Comparison of ENCODE assay signal across 22 cellular contexts in the genomic region with DNA sequence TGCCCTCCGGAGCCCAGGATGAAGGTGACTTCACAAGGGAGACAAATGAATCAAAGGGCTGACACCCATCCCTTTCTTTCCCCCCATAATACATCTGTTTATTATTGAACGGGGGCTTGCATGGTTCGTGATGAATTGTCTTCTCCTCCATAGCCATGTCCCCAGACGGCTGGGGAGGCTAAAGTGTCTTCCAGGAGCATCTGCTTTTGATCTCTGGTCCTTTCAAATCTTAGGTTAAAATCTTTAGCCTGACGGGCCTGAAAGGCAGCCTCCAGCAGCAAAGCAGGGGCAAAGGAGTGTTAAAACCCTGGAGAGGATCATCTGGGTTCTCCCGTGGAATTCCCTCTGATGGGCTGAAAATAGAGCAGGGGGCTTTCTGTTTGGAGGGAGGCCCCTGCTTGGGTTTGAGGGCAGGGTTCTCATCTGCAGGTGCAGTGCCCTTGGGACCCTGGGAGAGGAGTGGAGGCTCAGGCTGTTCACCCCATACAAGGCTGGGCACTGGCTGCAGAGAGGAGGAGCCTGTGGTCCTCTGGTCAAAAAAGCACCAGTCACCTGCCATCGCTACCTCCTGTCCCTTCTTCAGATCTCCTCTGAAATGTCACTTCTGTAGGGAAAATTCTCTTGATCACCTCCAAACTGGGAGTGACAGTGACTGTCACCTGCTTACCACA.
DNase-seq lines count a peak whose midpoint lies in the region; ATAC-seq, FAIRE-seq and TF ChIP-seq lines count a peak whose summit lies in the region.
"Had no signal": no experiment of that assay in that cellular context is flagged by ENCODE, and none has a peak within 500 bp of the region (broad histone marks: within the 10 kb centered on the region; RNA-seq: fewer than 3 reads in every experiment).

No MANE protein-coding gene starts in this region.

- in situ Hi-C loops in HepG2 (cut with HindIII; ENCODE audit: extremely low pct_ligation_motif_present, low pct_unique_long_range_greater_than_20kb), result no loop called here

- H3K9ac ChIP-seq in HepG2 (ENCODE audit: insufficient read depth, low read depth, low read length) (no peak overlapping the region), neuronal stem cell (ENCODE audit: low read depth, low read length, poor library complexity) (no peak overlapping the region), mesendoderm (ENCODE audit: low read length) (no peak overlapping the region)
- H3K9ac ChIP-seq: BLaER1 had no signal

- no peak overlapping the region for H3K56ac ChIP-seq in mesendoderm (ENCODE audit: low read length)

- BruUV-seq in HepG2 (replicated peaks; lab: Mats Ljungman, UMichigan), result no TSS peak

- no peak for TF ChIP-seq RAD21 in HepG2 (CRISPR knock-in tag; IDR thresholded peaks at IDR 0.05)

- H3K79me1 ChIP-seq in neuronal stem cell (ENCODE audit: low read depth, low read length) (no peaks in the 10 kb centered on the region), mesendoderm (ENCODE audit: low read length) (no peaks in the 10 kb centered on the region)

- DNase-seq in HepG2 (ENCODE audit: low spot score), result no peak
- DNase-seq in right lobe of liver, result no peak
- DNase-seq in neuronal stem cell (ENCODE audit: low spot score), result no peak
- DNase-seq in urothelium cell line (ENCODE audit: low spot score), result no peak
- DNase-seq in retina, result no peak
- no peak for DNase-seq in mesendoderm
- DNase-seq: 8988T; ACHN; BE2C; C1 segment of cervical spinal cord; Caco-2; Calu3; CD4-positive, CD25-positive, alpha-beta regulatory T cell; CD8-positive, alpha-beta T cell; DMS79 treated with DMSO at 0.1 percent for 48 hours; GF-D8 had no signal

- H2AFZ ChIP-seq in HepG2 (ENCODE audit: low read length) (no peak overlapping the region), neuronal stem cell (ENCODE audit: low read length) (no peak overlapping the region)

- TF ChIP-seq CTCF in HepG2 (CRISPR knock-in tag; IDR thresholded peaks at IDR 0.05) (no peak), right lobe of liver (IDR thresholded peaks at IDR 0.05) (no peak)

- no peak for FAIRE-seq in HepG2 (lab: Jason Lieb, UNC)
- FAIRE-seq in urothelium cell line (lab: Jason Lieb, UNC), result peak; percentile 53
- FAIRE-seq: A204.1, D721Med, G401.6, GM12891, GM19239 had no signal

- H3K36me3 ChIP-seq in HepG2 (replicated peaks in 1 of 2; ENCODE audit: control insufficient read depth in 1 of 2, insufficient read depth in 2 of 2, low read length in 2 of 2), result no peaks in the 10 kb centered on the region
- H3K36me3 ChIP-seq in right lobe of liver, result no peaks in the 10 kb centered on the region
- no peaks in the 10 kb centered on the region for H3K36me3 ChIP-seq in neuronal stem cell (replicated peaks in 1 of 2; ENCODE audit: control insufficient read depth in 2 of 2, insufficient read depth in 2 of 2, low read length in 2 of 2)
- no peaks in the 10 kb centered on the region for H3K36me3 ChIP-seq in mesendoderm (ENCODE audit: control insufficient read depth, insufficient read depth, low read length)
- H3K36me3 ChIP-seq: BE2C, BLaER1 had no signal

- no peaks in the 10 kb centered on the region for H3K27me3 ChIP-seq in HepG2 (ENCODE audit: control insufficient read depth in 1 of 2, insufficient read depth in 2 of 2, low read length in 2 of 2)
- no peaks in the 10 kb centered on the region for H3K27me3 ChIP-seq in right lobe of liver
- no peaks in the 10 kb centered on the region for H3K27me3 ChIP-seq in neuronal stem cell (ENCODE audit: control insufficient read depth in 3 of 3, insufficient read depth in 3 of 3, low read depth in 1 of 3, low read length in 3 of 3)
- H3K27me3 ChIP-seq in mesendoderm (ENCODE audit: insufficient read depth, low read length, poor library complexity), result no peaks in the 10 kb centered on the region
- H3K27me3 ChIP-seq: BE2C, BLaER1 had no signal

- H3K27ac ChIP-seq in HepG2 (ENCODE audit: extremely low read length, insufficient read depth, low read length), result no peak overlapping the region
- H3K27ac ChIP-seq in right lobe of liver, result no peak overlapping the region
- no peak overlapping the region for H3K27ac ChIP-seq in neuronal stem cell (replicated peaks; ENCODE audit: low read length)
- no peak overlapping the region for H3K27ac ChIP-seq in mesendoderm (ENCODE audit: low read depth, low read length)
- H3K27ac ChIP-seq: BLaER1 had no signal

- peak overlapping the region; percentile 13 for H3K23ac ChIP-seq in neuronal stem cell (ENCODE audit: low read depth, low read length, poor library complexity)
- H3K23ac ChIP-seq in mesendoderm (ENCODE audit: low read length), result no peak overlapping the region

- H4K8ac ChIP-seq in neuronal stem cell (ENCODE audit: low read depth, low read length) (no peak overlapping the region), mesendoderm (ENCODE audit: low read depth, low read length) (no peak overlapping the region)

- H4K91ac ChIP-seq in neuronal stem cell (ENCODE audit: low read depth, low read length, poor library complexity), result no peak overlapping the region

- H3K18ac ChIP-seq in neuronal stem cell (ENCODE audit: low read length) (no peak overlapping the region), mesendoderm (ENCODE audit: low read length) (no peak overlapping the region)

- H3K4ac ChIP-seq in neuronal stem cell (ENCODE audit: low read length) (no peak overlapping the region), mesendoderm (ENCODE audit: low read depth, low read length) (no peak overlapping the region)

- H2AK5ac ChIP-seq in neuronal stem cell (ENCODE audit: low read depth, low read length) (no peak overlapping the region), mesendoderm (ENCODE audit: low read length) (no peak overlapping the region)

- TF ChIP-seq EP300 in HepG2 (IDR thresholded peaks at IDR 0.05; ENCODE audit: low read depth in 2 of 2, low read length in 2 of 2) (no peak), HepG2 (CRISPR knock-in tag; IDR thresholded peaks at IDR 0.05; ENCODE audit: borderline replicate concordance) (no peak)

- WGBS in HepG2 (ENCODE audit: low lambda C conversion rate), result 44% methylated on average over 7 of the region's 7 CpGs
- WGBS in right lobe of liver (ENCODE audit: insufficient coverage, low coverage, low lambda C conversion rate, missing lambda C conversion rate), result 70% methylated on average over 7 of the region's 7 CpGs
- WGBS in neuronal stem cell (ENCODE audit: extremely low coverage in 2 of 2, insufficient read length in 2 of 2, insufficient replicate concordance in 1 of 2), 2 donors, result no CpG with 5 or more reads among the region's 7 CpGs
- no CpG with 5 or more reads among the region's 7 CpGs for WGBS in mesendoderm (ENCODE audit: extremely low coverage, insufficient coverage, low lambda C conversion rate)

- H3K4me1 ChIP-seq in HepG2 (ENCODE audit: insufficient read depth, low read length) (peaks cover 62% of the 10 kb centered on the region), right lobe of liver (no peaks in the 10 kb centered on the region), neuronal stem cell (ENCODE audit: control insufficient read depth in 2 of 2, insufficient read depth in 1 of 2, low read depth in 1 of 2, low read length in 2 of 2) (no peaks in the 10 kb centered on the region), mesendoderm (ENCODE audit: control insufficient read depth, low read depth, low read length) (no peaks in the 10 kb centered on the region)
- H3K4me1 ChIP-seq: BE2C, BLaER1, Caco-2 had no signal

- H3K9me3 ChIP-seq in HepG2 (ENCODE audit: low read length), result no peaks in the 10 kb centered on the region
- no peaks in the 10 kb centered on the region for H3K9me3 ChIP-seq in right lobe of liver
- H3K9me3 ChIP-seq in neuronal stem cell (replicated peaks in 1 of 2; ENCODE audit: control insufficient read depth in 2 of 2, insufficient read depth in 1 of 2, low read depth in 1 of 2, low read length in 2 of 2), result no peaks in the 10 kb centered on the region
- H3K9me3 ChIP-seq: BE2C, BLaER1, Caco-2 had no signal

- no peak overlapping the region for H2BK12ac ChIP-seq in neuronal stem cell (ENCODE audit: low read length)

- H3K14ac ChIP-seq in neuronal stem cell (ENCODE audit: low read length), result no peak overlapping the region

- no peaks in the 10 kb centered on the region for H4K20me1 ChIP-seq in HepG2 (ENCODE audit: insufficient read depth, low read length)
- H4K20me1 ChIP-seq: BLaER1 had no signal

- POLR2A ChIA-PET in HepG2 (lab: Yijun Ruan, JAX), result no interaction called here

- H2BK15ac ChIP-seq in neuronal stem cell (ENCODE audit: low read length) (no peak overlapping the region), mesendoderm (replicated peaks; ENCODE audit: low read depth) (no peak overlapping the region)

- H2BK5ac ChIP-seq in neuronal stem cell (ENCODE audit: low read length), result no peak overlapping the region
- no peak overlapping the region for H2BK5ac ChIP-seq in mesendoderm (ENCODE audit: low read length)

- H2BK120ac ChIP-seq in neuronal stem cell (ENCODE audit: low read depth, low read length) (no peak overlapping the region), mesendoderm (ENCODE audit: low read depth, low read length) (no peak overlapping the region)

- peak; percentile 51 for ATAC-seq in HepG2
- ATAC-seq in right lobe of liver, result no peak
- ATAC-seq: CD8-positive, alpha-beta T cell had no signal

- H4K5ac ChIP-seq in mesendoderm (ENCODE audit: low read length), result no peak overlapping the region

- H3K4me2 ChIP-seq in HepG2 (ENCODE audit: low read depth, low read length) (peak overlapping the region; percentile 5; the same call in 1 of the 2 replicates), neuronal stem cell (ENCODE audit: insufficient read depth, low read length, poor library complexity, severe bottlenecking) (no peak overlapping the region), mesendoderm (ENCODE audit: low read length) (no peak overlapping the region)
- H3K4me2 ChIP-seq: BLaER1 had no signal

- TF ChIP-seq POLR2A in HepG2 (IDR thresholded peaks at IDR 0.05; ENCODE audit: insufficient read depth in 1 of 2, low read depth in 2 of 2, low read length in 2 of 2) (no peak), right lobe of liver (IDR thresholded peaks at IDR 0.05) (no peak)

- H3K4me3 ChIP-seq in HepG2 (replicated peaks in 1 of 3; ENCODE audit: insufficient read depth in 1 of 3, low read depth in 2 of 3, low read length in 3 of 3) (no peak overlapping the region), right lobe of liver (no peak overlapping the region), neuronal stem cell (ENCODE audit: low read length in 2 of 2) (no peak overlapping the region), mesendoderm (ENCODE audit: low read length) (no peak overlapping the region)
- H3K4me3 ChIP-seq: BLaER1 had no signal

- intact Hi-C loops in HepG2 (cut with micrococcal nuclease; ENCODE audit: unreplicated experiment) (no loop called here), right lobe of liver (cut with DNase I) (no loop called here)

- CTCF ChIA-PET in HepG2 (lab: Yijun Ruan, JAX; ENCODE audit: low intra/inter-chr PET ratio, low total read pairs), result no interaction called here

- no peaks in the 10 kb centered on the region for H3K79me2 ChIP-seq in HepG2 (ENCODE audit: insufficient read depth, low read length)
- no peaks in the 10 kb centered on the region for H3K79me2 ChIP-seq in mesendoderm (ENCODE audit: control insufficient read depth, insufficient read depth, low read length)

TF ChIP-seq in HepG2, 621 proteins besides CTCF, POLR2A, EP300 and RAD21 (continues in another document):
- no peak for TF ChIP-seq ISX (CRISPR knock-in tag; conservative IDR thresholded peaks at IDR 0.05)
